35 cellular contexts compared by ENCODE assay signal in genomic region chr19:23543351-23543750, GRCh38.
"Had no signal": no experiment of that assay in that cellular context is flagged by ENCODE, and none has a peak within 500 bp of the region (broad histone marks: within the 10 kb centered on the region; RNA-seq: fewer than 3 reads in every experiment).

No MANE protein-coding gene starts in this region.

- H3K27me3 ChIP-seq: MG63 had no signal

- DNase-seq: Karpas-422, Kasumi-1, MG63, MM.1S, MV-4-11, NCI-H1048, NCI-H1092, NCI-H1092 treated with DMSO at 0.1 percent for 48 hours, NCI-H1105, NCI-H1105 treated with DMSO at 0.1 percent for 48 hours, NCI-H1417, NCI-H1417 treated with DMSO at 0.1 percent for 48 hours, NCI-H1436, NCI-H1436 treated with DMSO at 0.1 percent for 48 hours, NCI-H146, NCI-H1694, NCI-H1694 treated with DMSO at 0.1 percent for 48 hours, NCI-H187, NCI-H187 treated with DMSO at 0.1 percent for 48 hours, NCI-H1930, NCI-H2029, NCI-H2029 treated with DMSO at 0.1 percent for 48 hours, NCI-H2081, NCI-H2081 treated with DMSO at 0.1 percent for 48 hours, NCI-H2107, NCI-H2171, NCI-H2171 treated with DMSO at 0.1 percent for 48 hours, NCI-H2227 treated with DMSO at 0.1 percent for 48 hours, NCI-H226, NCI-H345, NCI-H446, NCI-H446 treated with DMSO at 0.1 percent for 48 hours, NCI-H510A, NCI-H510A treated with DMSO at 0.1 percent for 48 hours had no signal

- H3K4me3 ChIP-seq: MG63 had no signal

- H3K9me3 ChIP-seq: MG63 had no signal

- H3K4me2 ChIP-seq: KMS-11 had no signal

- H3K27ac ChIP-seq: KMS-11 had no signal

- H3K36me3 ChIP-seq: MG63 had no signal

- H3K9ac ChIP-seq: KMS-11 had no signal
